ENCODE assay signal across 1 cellular context in the genomic region with DNA sequence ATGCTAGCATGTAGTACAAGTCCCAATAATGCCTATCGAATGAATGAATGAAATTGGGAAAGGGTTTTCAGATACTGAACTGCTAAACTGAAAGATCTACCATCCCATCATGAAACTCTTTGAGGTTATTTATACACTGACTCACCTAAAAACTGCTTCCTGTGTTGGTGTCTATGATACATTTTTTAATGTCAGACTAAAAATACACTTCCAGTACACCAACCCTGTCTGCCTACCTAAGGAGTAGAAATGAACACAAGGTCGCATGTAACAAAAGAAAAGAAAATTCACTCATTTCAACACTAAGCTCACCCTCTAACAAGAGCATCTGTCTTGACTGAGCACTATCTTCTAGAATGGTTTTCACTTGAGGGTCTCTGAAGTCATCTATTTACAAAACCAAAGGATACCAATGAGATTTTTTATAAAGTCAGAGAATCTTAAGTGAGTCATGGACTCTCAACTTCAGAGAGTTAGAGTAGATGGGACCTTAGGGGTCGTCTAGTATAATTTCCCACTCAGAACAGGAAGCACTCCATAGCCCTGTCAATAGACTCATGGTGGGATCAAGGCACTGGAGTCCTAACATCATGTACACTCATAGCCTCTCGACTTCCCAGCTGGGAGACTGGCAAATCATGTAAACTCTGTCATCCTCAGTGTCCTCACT.
TF ChIP-seq lines count a peak whose summit lies in the region.

No MANE protein-coding gene starts in this region.

TF ChIP-seq in HCT116, 20 proteins besides CTCF, POLR2A, EP300 and RAD21 (continued from another document):
- TF ChIP-seq YY1 (IDR thresholded peaks at IDR 0.05; ENCODE audit: extremely low read depth, insufficient replicate concordance, low read depth, low read length), result no peak
- peak; percentile 59; the same call in 1 of the 2 replicates for TF ChIP-seq JUND (IDR thresholded peaks at IDR 0.05)
- TF ChIP-seq, protein P1, sequence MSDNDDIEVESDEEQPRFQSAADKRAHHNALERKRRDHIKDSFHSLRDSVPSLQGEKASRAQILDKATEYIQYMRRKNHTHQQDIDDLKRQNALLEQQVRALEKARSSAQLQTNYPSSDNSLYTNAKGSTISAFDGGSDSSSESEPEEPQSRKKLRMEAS (IDR thresholded peaks at IDR 0.05), result no peak
- no peak for TF ChIP-seq POLR2AphosphoS5 (IDR thresholded peaks at IDR 0.05; ENCODE audit: low read depth, low read length)
- TF ChIP-seq CBX3 (IDR thresholded peaks at IDR 0.05; ENCODE audit: low read depth), result 0 out of 2 replicates have a peak, but pooled peaks have one; percentile 52
